ENCODE assay signal across 26 cellular contexts in the genomic region with DNA sequence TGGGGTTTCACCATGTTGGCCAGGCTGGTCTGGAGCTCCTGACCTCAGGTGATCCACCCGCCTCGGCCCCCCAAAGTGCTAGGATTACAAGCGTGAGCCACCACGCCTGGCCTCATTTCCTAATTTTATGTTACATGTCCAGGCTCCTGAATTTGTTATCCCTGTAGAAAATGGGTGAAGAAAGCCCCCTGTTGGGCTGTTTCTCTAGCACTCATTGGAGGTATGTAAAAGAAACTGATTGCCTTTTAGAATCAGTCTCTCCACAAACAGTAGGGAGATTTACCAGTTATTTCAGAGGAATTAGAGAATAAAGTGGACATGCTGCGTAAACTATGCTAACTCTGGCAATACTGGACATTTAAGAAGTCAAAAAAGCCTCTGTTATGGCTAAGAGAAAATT.
DNase-seq lines count a peak whose midpoint lies in the region; ATAC-seq, FAIRE-seq and TF ChIP-seq lines count a peak whose summit lies in the region.
"Had no signal": no experiment of that assay in that cellular context is flagged by ENCODE, and none has a peak within 500 bp of the region (broad histone marks: within the 10 kb centered on the region; RNA-seq: fewer than 3 reads in every experiment).

No MANE protein-coding gene starts in this region.

- H3K36me3 Mint-ChIP-seq in endodermal cell (ENCODE audit: low read depth), result no peaks in the 10 kb centered on the region
- H3K36me3 Mint-ChIP-seq in stimulated activated effector memory CD8-positive, alpha-beta T cell treated with anti-CD3 and anti-CD28 coated beads, Interleukin-12 subunit alpha, Interleukin-12 subunit beta, amount 100 ng/mL, for 72 hours, result no peaks in the 10 kb centered on the region
- H3K36me3 Mint-ChIP-seq: CD4-positive, CD25-positive, alpha-beta regulatory T cell; IgD-negative memory B cell had no signal

- no TSS peak for BruUV-seq in A673 (replicated peaks; lab: Mats Ljungman, UMichigan)

- no peaks in the 10 kb centered on the region for H3K27me3 Mint-ChIP-seq in endodermal cell (ENCODE audit: insufficient read depth)
- H3K27me3 Mint-ChIP-seq: CD4-positive, CD25-positive, alpha-beta regulatory T cell; IgD-negative memory B cell had no signal

- H3K79me2 ChIP-seq in OCI-LY1 (ENCODE audit: insufficient read depth, low read length), result no peaks in the 10 kb centered on the region

- H3K9me3 ChIP-seq in A673 (ENCODE audit: low read depth, low read length, poor library complexity, severe bottlenecking), result no peaks in the 10 kb centered on the region
- H3K9me3 ChIP-seq in BE2C, result no peaks in the 10 kb centered on the region; the same call in 1 of the 2 replicates
- no peaks in the 10 kb centered on the region for H3K9me3 ChIP-seq in OCI-LY1 (ENCODE audit: low read length)
- H3K9me3 ChIP-seq in endodermal cell (ENCODE audit: control insufficient read depth, low read length), result no peaks in the 10 kb centered on the region
- H3K9me3 ChIP-seq: SJSA1 had no signal

- peaks cover 13% of the 10 kb centered on the region for H3K4me1 Mint-ChIP-seq in endodermal cell
- peaks cover 7% of the 10 kb centered on the region for H3K4me1 Mint-ChIP-seq in stimulated activated effector memory CD8-positive, alpha-beta T cell treated with anti-CD3 and anti-CD28 coated beads, Interleukin-12 subunit alpha, Interleukin-12 subunit beta, amount 100 ng/mL, for 72 hours

- no peak overlapping the region for H3K4me3 ChIP-seq in A673 (ENCODE audit: low read depth, low read length, poor library complexity, severe bottlenecking)
- 0 out of 2 replicates have a peak overlapping the region, but pooled peaks have one; percentile 2 for H3K4me3 ChIP-seq in BE2C (ENCODE audit: low read depth, low read length)
- no peak overlapping the region for H3K4me3 ChIP-seq in OCI-LY1 (ENCODE audit: low read depth, low read length, poor library complexity, severe bottlenecking)
- H3K4me3 ChIP-seq in endodermal cell (ENCODE audit: low read length), result no peak overlapping the region
- H3K4me3 ChIP-seq: BLaER1, GM23248, SJSA1 had no signal

- no peak for FAIRE-seq in D721Med (lab: Jason Lieb, UNC)
- FAIRE-seq: G401.6 had no signal

- no peak overlapping the region for H3K4me2 ChIP-seq in OCI-LY1 (ENCODE audit: low read length)
- H3K4me2 ChIP-seq: BLaER1, KMS-11 had no signal

- no peak overlapping the region for H3K9ac ChIP-seq in OCI-LY1 (ENCODE audit: low read length)
- no peak overlapping the region for H3K9ac ChIP-seq in endodermal cell (ENCODE audit: extremely low read depth, low read length, poor library complexity, severe bottlenecking)
- H3K9ac ChIP-seq: BLaER1, GM23248, KMS-11 had no signal

- no peak overlapping the region for H2AFZ ChIP-seq in OCI-LY1 (ENCODE audit: low read length)
- H2AFZ ChIP-seq: GM23248 had no signal

- DNase-seq in A673 (ENCODE audit: low spot score) (peak; percentile 9), BE2C (peak; percentile 32), endodermal cell (no peak), D721Med (ENCODE audit: insufficient read length, low spot score) (no peak), substantia nigra (lab: John Stamatoyannopoulos, UW) (no peak)
- no peak for DNase-seq in stimulated activated effector memory CD8-positive, alpha-beta T cell treated with anti-CD3 and anti-CD28 coated beads, Interleukin-12 subunit alpha, Interleukin-12 subunit beta, amount 100 ng/mL, for 72 hours (ENCODE audit: low spot score in 2 of 2)
- DNase-seq in activated CD4-positive, CD25-positive, alpha-beta regulatory T cell (lab: John Stamatoyannopoulos, UW), result no peak
- DNase-seq: CD4-positive, CD25-positive, alpha-beta regulatory T cell; DMS53; GM23248; H7; MM.1S; NCI-H187 treated with DMSO at 0.1 percent for 48 hours; NCI-H2107; NCI-H526 treated with DMSO at 0.1 percent for 48 hours; NK-92 treated with Interleukin-12 subunit alpha and Interleukin-12 subunit beta, amount 100 ng/mL, for 24 hours; Right ventricle myocardium superior; RPMI8226; SW 1271 had no signal

- 89 to 92% methylated on average over 5 of the region's 5 CpGs for WGBS in endodermal cell (ENCODE audit: insufficient coverage in 1 of 2, insufficient read length in 1 of 2), 2 experiments

- peaks cover 6% of the 10 kb centered on the region for H3K4me1 ChIP-seq in A673 (ENCODE audit: insufficient read depth, low read length, poor library complexity, severe bottlenecking)
- H3K4me1 ChIP-seq in BE2C, result peaks cover 18% of the 10 kb centered on the region
- H3K4me1 ChIP-seq in OCI-LY1 (ENCODE audit: insufficient read depth, low read length, severe bottlenecking), result no peaks in the 10 kb centered on the region
- no peaks in the 10 kb centered on the region for H3K4me1 ChIP-seq in endodermal cell (ENCODE audit: control insufficient read depth, insufficient read depth, low read length)
- H3K4me1 ChIP-seq: SJSA1 had no signal

- no peaks in the 10 kb centered on the region for H3K9me3 Mint-ChIP-seq in endodermal cell
- no peaks in the 10 kb centered on the region for H3K9me3 Mint-ChIP-seq in stimulated activated effector memory CD8-positive, alpha-beta T cell treated with anti-CD3 and anti-CD28 coated beads, Interleukin-12 subunit alpha, Interleukin-12 subunit beta, amount 100 ng/mL, for 72 hours
- H3K9me3 Mint-ChIP-seq: IgD-negative memory B cell; T-helper 1 cell treated with Interleukin-12 subunit alpha and Interleukin-12 subunit beta and Interleukin-4 antibody, amounts not matched to agents 30 μg/mL and 1 μg/mL, for 36 hours had no signal

- no peak overlapping the region for H3K27ac ChIP-seq in A673 (ENCODE audit: low read depth, low read length, poor library complexity, severe bottlenecking)
- no peak overlapping the region for H3K27ac ChIP-seq in OCI-LY1 (ENCODE audit: low read depth, low read length, poor library complexity, severe bottlenecking)
- H3K27ac ChIP-seq in endodermal cell (ENCODE audit: low read depth, low read length), result no peak overlapping the region
- H3K27ac ChIP-seq in substantia nigra (ENCODE audit: low read depth, low read length, poor library complexity, severe bottlenecking), result no peak overlapping the region
- H3K27ac ChIP-seq: BLaER1, GM23248, KMS-11, SJSA1 had no signal

- H3K27ac Mint-ChIP-seq in endodermal cell, result no peak overlapping the region
- no peak overlapping the region for H3K27ac Mint-ChIP-seq in stimulated activated effector memory CD8-positive, alpha-beta T cell treated with anti-CD3 and anti-CD28 coated beads, Interleukin-12 subunit alpha, Interleukin-12 subunit beta, amount 100 ng/mL, for 72 hours
- H3K27ac Mint-ChIP-seq: CD4-positive, CD25-positive, alpha-beta regulatory T cell; IgD-negative memory B cell; T-helper 1 cell treated with Interleukin-12 subunit alpha and Interleukin-12 subunit beta and Interleukin-4 antibody, amounts not matched to agents 30 μg/mL and 1 μg/mL, for 36 hours had no signal

- H3K4me3 Mint-ChIP-seq in endodermal cell, result no peak overlapping the region
- H3K4me3 Mint-ChIP-seq in stimulated activated effector memory CD8-positive, alpha-beta T cell treated with anti-CD3 and anti-CD28 coated beads, Interleukin-12 subunit alpha, Interleukin-12 subunit beta, amount 100 ng/mL, for 72 hours, result no peak overlapping the region
- H3K4me3 Mint-ChIP-seq: CD4-positive, CD25-positive, alpha-beta regulatory T cell; IgD-negative memory B cell; T-helper 1 cell treated with Interleukin-12 subunit alpha and Interleukin-12 subunit beta and Interleukin-4 antibody, amounts not matched to agents 30 μg/mL and 1 μg/mL, for 36 hours had no signal

- no peaks in the 10 kb centered on the region for H3F3A ChIP-seq in OCI-LY1 (ENCODE audit: insufficient read depth, low read length)

- H3K36me3 ChIP-seq in A673 (ENCODE audit: insufficient read depth, low read length, poor library complexity, severe bottlenecking) (no peaks in the 10 kb centered on the region), BE2C (no peaks in the 10 kb centered on the region), OCI-LY1 (ENCODE audit: insufficient read depth, low read length) (no peaks in the 10 kb centered on the region), endodermal cell (ENCODE audit: control insufficient read depth, insufficient read depth, low read length) (no peaks in the 10 kb centered on the region)
- H3K36me3 ChIP-seq: BLaER1, SJSA1 had no signal

- intact Hi-C loops in A673 (cut with micrococcal nuclease; ENCODE audit: unreplicated experiment), result no loop called here

- POLR2A ChIA-PET in A673 (lab: Charles Lee; ENCODE audit: low non-redundant PET), result no interaction called here

- CTCF ChIA-PET in A673 (lab: Charles Lee), result no interaction called here

- TF ChIP-seq CTCF in A673 (conservative IDR thresholded peaks at IDR 0.05; ENCODE audit: low read depth, low read length), result no peak
- TF ChIP-seq CTCF in BE2C (IDR thresholded peaks at IDR 0.05; ENCODE audit: low read depth, low read length), result peak; percentile 43
- TF ChIP-seq CTCF in OCI-LY1 (IDR thresholded peaks at IDR 0.05; ENCODE audit: low read length), result 0 out of 2 replicates have a peak, but pooled peaks have one; percentile 6
- peak; percentile 24 for TF ChIP-seq CTCF in endodermal cell (conservative IDR thresholded peaks at IDR 0.05)
- TF ChIP-seq CTCF in D721Med (IDR thresholded peaks at IDR 0.05; ENCODE audit: insufficient read depth, missing control alignments), result no peak

- H3K27me3 ChIP-seq in A673 (replicated peaks; ENCODE audit: insufficient read depth, low read depth, low read length, poor library complexity) (no peaks in the 10 kb centered on the region), BE2C (no peaks in the 10 kb centered on the region), OCI-LY1 (ENCODE audit: insufficient read depth, low read length) (no peaks in the 10 kb centered on the region), endodermal cell (ENCODE audit: control insufficient read depth, insufficient read depth, low read length, poor library complexity, severe bottlenecking) (no peaks in the 10 kb centered on the region)
- H3K27me3 ChIP-seq: BLaER1, SJSA1 had no signal

- no peak for ATAC-seq in stimulated activated effector memory CD8-positive, alpha-beta T cell treated with anti-CD3 and anti-CD28 coated beads, Interleukin-12 subunit alpha, Interleukin-12 subunit beta, amount 100 ng/mL, for 72 hours

- H4K20me1 ChIP-seq in OCI-LY1 (ENCODE audit: insufficient read depth, low read length), result no peaks in the 10 kb centered on the region
- H4K20me1 ChIP-seq: BLaER1 had no signal

- H3K9me2 ChIP-seq in OCI-LY1 (ENCODE audit: low read depth, low read length), result no peaks in the 10 kb centered on the region

Comparison
In these comparisons a context has a peak if more than half of its experiments do, and no peak if none do; other contexts are left out.
1. DNase-seq: peak in A673 (single experiment) and BE2C (single experiment); none in endodermal cell (single experiment), stimulated activated effector memory CD8-positive, alpha-beta T cell treated with anti-CD3 and anti-CD28 coated beads, Interleukin-12 subunit alpha, Interleukin-12 subunit beta, amount 100 ng/mL, for 72 hours (0 of 2), D721Med (single experiment), substantia nigra (0 of 49) and activated CD4-positive, CD25-positive, alpha-beta regulatory T cell (0 of 4).
2. CTCF ChIP-seq: peak in BE2C (single experiment), OCI-LY1 (single experiment) and endodermal cell (single experiment); none in A673 (single experiment) and D721Med (single experiment).